In the genomic region with DNA sequence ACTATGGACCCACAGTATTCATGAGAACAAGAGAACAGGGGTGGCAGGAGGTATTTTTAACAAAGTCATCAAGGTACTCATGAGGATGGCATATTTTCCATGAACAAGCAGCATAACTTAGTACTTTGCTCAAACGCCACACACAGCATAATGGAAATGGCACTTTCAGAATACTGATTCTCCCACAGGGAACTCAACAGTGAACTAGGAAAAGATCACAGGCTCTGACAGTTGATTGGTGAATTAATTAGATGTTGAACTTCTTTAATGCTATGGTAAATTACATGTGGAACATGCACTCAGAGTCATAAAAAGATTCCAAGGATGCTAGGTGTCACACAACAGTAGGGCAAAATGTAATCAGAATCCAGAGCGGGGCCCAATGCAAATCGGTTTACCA, we compare ENCODE assay signal across 33 cellular contexts.
DNase-seq lines count a peak whose midpoint lies in the region; ATAC-seq and TF ChIP-seq lines count a peak whose summit lies in the region.
"Had no signal": no experiment of that assay in that cellular context is flagged by ENCODE, and none has a peak within 500 bp of the region (broad histone marks: within the 10 kb centered on the region; RNA-seq: fewer than 3 reads in every experiment).

No MANE protein-coding gene starts in this region.

- no peak for DNase-seq in GM23338 (ENCODE audit: low spot score)
- DNase-seq in endodermal cell: no peak
- DNase-seq in heart left ventricle: no peak
- DNase-seq: 8988T; ACHN; AML-193; BE2C; C1 segment of cervical spinal cord; Caco-2; Calu3; CD4-positive, alpha-beta memory T cell; CD4-positive, alpha-beta T cell; CD4-positive, CD25-positive, alpha-beta regulatory T cell; CD8-positive, alpha-beta memory T cell; CD8-positive, alpha-beta T cell; COR-L47; DMS 273 treated with DMSO at 0.1 percent for 48 hours; DMS153; DMS53; DMS79; DMS79 treated with DMSO at 0.1 percent for 48 hours; DND-41; EL had no signal

- H3K9me2 ChIP-seq in GM23338 (ENCODE audit: insufficient read depth) (no peaks in the 10 kb centered on the region), neural cell (ENCODE audit: insufficient read depth, low read length) (no peaks in the 10 kb centered on the region)

- TF ChIP-seq EP300 in neural cell (conservative IDR thresholded peaks at IDR 0.05; ENCODE audit: poor library complexity, severe bottlenecking): peak; percentile 51

- H3K27ac ChIP-seq in GM23338 (ENCODE audit: low read depth) (no peak overlapping the region), endodermal cell (ENCODE audit: low read depth, low read length) (no peak overlapping the region), neural cell (ENCODE audit: low read length) (peak overlapping the region; percentile 53), heart left ventricle (no peak overlapping the region)
- H3K27ac ChIP-seq: 22Rv1; A549; BLaER1; BLaER1 treated with 17β-estradiol and CSF1 and Interleukin-3, amounts not matched to agents 10 nM and 100 nM; C4-2B had no signal

- H4K20me1 ChIP-seq in GM23338 (replicated peaks; ENCODE audit: insufficient read depth) (no peaks in the 10 kb centered on the region), neural cell (ENCODE audit: insufficient read depth) (no peaks in the 10 kb centered on the region)
- H4K20me1 ChIP-seq: BLaER1; BLaER1 treated with 17β-estradiol and CSF1 and Interleukin-3, amounts not matched to agents 10 nM and 100 nM had no signal

- 94 to 97% methylated on average over 2 to 3 of the region's 3 CpGs for WGBS in endodermal cell (ENCODE audit: insufficient coverage in 1 of 2, insufficient read length in 1 of 2), 2 experiments
- WGBS in heart left ventricle, 4 donors: 70 to 76% (median 73%) methylated on average over 3 of the region's 3 CpGs

- TF ChIP-seq CTCF in GM23338 (conservative IDR thresholded peaks at IDR 0.05; ENCODE audit: low read depth in 2 of 2) (no peak), endodermal cell (conservative IDR thresholded peaks at IDR 0.05) (no peak), neural cell (IDR thresholded peaks at IDR 0.05; ENCODE audit: poor library complexity, severe bottlenecking) (no peak), heart left ventricle (IDR thresholded peaks at IDR 0.05) (no peak)

- H3K27ac Mint-ChIP-seq in GM23338: peak overlapping the region; percentile 72; the same call in 1 of the 2 replicates
- H3K27ac Mint-ChIP-seq in endodermal cell: peak overlapping the region; percentile 6
- H3K27ac Mint-ChIP-seq: B cell; CD14-positive monocyte; CD4-positive, alpha-beta memory T cell; CD4-positive, alpha-beta T cell; CD4-positive, CD25-positive, alpha-beta regulatory T cell; CD8-positive, alpha-beta memory T cell; CD8-positive, alpha-beta T cell had no signal

- no peaks in the 10 kb centered on the region for H3F3A ChIP-seq in GM23338 (replicated peaks; ENCODE audit: low read depth)
- peaks cover 9% of the 10 kb centered on the region for H3F3A ChIP-seq in neural cell (ENCODE audit: insufficient read depth, low read length, poor library complexity, severe bottlenecking)

- H3K27me3 ChIP-seq in GM23338 (ENCODE audit: insufficient read depth): no peaks in the 10 kb centered on the region
- no peaks in the 10 kb centered on the region for H3K27me3 ChIP-seq in endodermal cell (ENCODE audit: control insufficient read depth, insufficient read depth, low read length, poor library complexity, severe bottlenecking)
- H3K27me3 ChIP-seq in neural cell (ENCODE audit: insufficient read depth, low read depth, low read length): no peaks in the 10 kb centered on the region
- no peaks in the 10 kb centered on the region for H3K27me3 ChIP-seq in heart left ventricle
- H3K27me3 ChIP-seq: BE2C; BLaER1; BLaER1 treated with 17β-estradiol and CSF1 and Interleukin-3, amounts not matched to agents 10 nM and 100 nM had no signal

- H3K4me1 ChIP-seq in GM23338 (ENCODE audit: insufficient read depth): no peaks in the 10 kb centered on the region
- H3K4me1 ChIP-seq in endodermal cell (ENCODE audit: control insufficient read depth, insufficient read depth, low read length): no peaks in the 10 kb centered on the region
- H3K4me1 ChIP-seq in heart left ventricle: no peaks in the 10 kb centered on the region
- H3K4me1 ChIP-seq: A549; BLaER1; BLaER1 treated with 17β-estradiol and CSF1 and Interleukin-3, amounts not matched to agents 10 nM and 100 nM; Caco-2 had no signal

- H3K9me3 ChIP-seq in endodermal cell (ENCODE audit: control insufficient read depth, low read length) (no peaks in the 10 kb centered on the region), neural cell (ENCODE audit: low read length) (no peaks in the 10 kb centered on the region), heart left ventricle (no peaks in the 10 kb centered on the region)
- H3K9me3 ChIP-seq: A549; BE2C; BLaER1; BLaER1 treated with 17β-estradiol and CSF1 and Interleukin-3, amounts not matched to agents 10 nM and 100 nM; Caco-2 had no signal

- H3K36me3 Mint-ChIP-seq in GM23338 (ENCODE audit: low read depth) (no peaks in the 10 kb centered on the region), endodermal cell (ENCODE audit: low read depth) (no peaks in the 10 kb centered on the region)
- H3K36me3 Mint-ChIP-seq: CD14-positive monocyte; CD4-positive, alpha-beta memory T cell; CD4-positive, CD25-positive, alpha-beta regulatory T cell; CD8-positive, alpha-beta memory T cell; CD8-positive, alpha-beta T cell had no signal

- H3K4me3 ChIP-seq in GM23338: no peak overlapping the region
- H3K4me3 ChIP-seq in endodermal cell (ENCODE audit: low read length): no peak overlapping the region
- no peak overlapping the region for H3K4me3 ChIP-seq in neural cell (ENCODE audit: low read length)
- no peak overlapping the region for H3K4me3 ChIP-seq in heart left ventricle
- H3K4me3 ChIP-seq: A549; BLaER1; BLaER1 treated with 17β-estradiol and CSF1 and Interleukin-3, amounts not matched to agents 10 nM and 100 nM had no signal

- H3K36me3 ChIP-seq in GM23338 (ENCODE audit: insufficient read depth) (no peaks in the 10 kb centered on the region), endodermal cell (ENCODE audit: control insufficient read depth, insufficient read depth, low read length) (no peaks in the 10 kb centered on the region), neural cell (ENCODE audit: insufficient read depth, low read length) (no peaks in the 10 kb centered on the region), heart left ventricle (no peaks in the 10 kb centered on the region)
- H3K36me3 ChIP-seq: BE2C; BLaER1; BLaER1 treated with 17β-estradiol and CSF1 and Interleukin-3, amounts not matched to agents 10 nM and 100 nM had no signal

- H3K4me3 Mint-ChIP-seq in GM23338 (no peak overlapping the region), endodermal cell (no peak overlapping the region)
- H3K4me3 Mint-ChIP-seq: B cell; CD14-positive monocyte; CD4-positive, alpha-beta memory T cell; CD4-positive, alpha-beta T cell; CD4-positive, CD25-positive, alpha-beta regulatory T cell; CD8-positive, alpha-beta memory T cell; CD8-positive, alpha-beta T cell had no signal

- H2AFZ ChIP-seq in GM23338 (no peak overlapping the region), neural cell (ENCODE audit: low read depth, low read length) (no peak overlapping the region)

- no peaks in the 10 kb centered on the region for H3K79me2 ChIP-seq in GM23338 (replicated peaks; ENCODE audit: insufficient read depth)
- H3K79me2 ChIP-seq in neural cell (replicated peaks; ENCODE audit: insufficient read depth, low read length): no peaks in the 10 kb centered on the region

- H3K9me3 Mint-ChIP-seq in GM23338: no peaks in the 10 kb centered on the region
- no peaks in the 10 kb centered on the region for H3K9me3 Mint-ChIP-seq in endodermal cell

- no peak for TF ChIP-seq RAD21 in neural cell (conservative IDR thresholded peaks at IDR 0.05)

- no peaks in the 10 kb centered on the region for H3K27me3 Mint-ChIP-seq in GM23338 (ENCODE audit: insufficient read depth, low read depth, poor library complexity)
- no peaks in the 10 kb centered on the region for H3K27me3 Mint-ChIP-seq in endodermal cell (ENCODE audit: insufficient read depth)
- H3K27me3 Mint-ChIP-seq: B cell; CD4-positive, alpha-beta memory T cell; CD4-positive, alpha-beta T cell; CD4-positive, CD25-positive, alpha-beta regulatory T cell; CD8-positive, alpha-beta memory T cell had no signal

- H3K9ac ChIP-seq in endodermal cell (ENCODE audit: extremely low read depth, low read length, poor library complexity, severe bottlenecking) (no peak overlapping the region), neural cell (ENCODE audit: low read length) (no peak overlapping the region)
- H3K9ac ChIP-seq: BLaER1; BLaER1 treated with 17β-estradiol and CSF1 and Interleukin-3, amounts not matched to agents 10 nM and 100 nM had no signal

- H3K4me2 ChIP-seq in GM23338 (no peak overlapping the region), neural cell (ENCODE audit: low read length) (no peak overlapping the region)
- H3K4me2 ChIP-seq: A549; BLaER1; BLaER1 treated with 17β-estradiol and CSF1 and Interleukin-3, amounts not matched to agents 10 nM and 100 nM had no signal

- no peak for TF ChIP-seq POLR2A in heart left ventricle (IDR thresholded peaks at IDR 0.05)

- intact Hi-C loops in heart left ventricle (cut with DNase I): loop anchor here in 1 of 10 donors (10.0 kb wide), 1 partner anchor 47 kb away; no protein-coding TSS in a partner anchor

- H3K4me1 Mint-ChIP-seq in GM23338 (peaks cover under 1% of the 10 kb centered on the region; the same call in 1 of the 3 replicates), endodermal cell (peaks cover 12% of the 10 kb centered on the region)
- H3K4me1 Mint-ChIP-seq: B cell; CD14-positive monocyte; CD4-positive, alpha-beta memory T cell; CD4-positive, CD25-positive, alpha-beta regulatory T cell; CD8-positive, alpha-beta memory T cell had no signal

- ATAC-seq in GM23338: no peak
- ATAC-seq in GM18873 (IDR thresholded peaks at IDR 0.05; ENCODE audit: low FRiP score, unreplicated experiment): no peak
- no peak for ATAC-seq in heart left ventricle
- ATAC-seq in GM19463 (IDR thresholded peaks at IDR 0.05; ENCODE audit: unreplicated experiment): no peak
- ATAC-seq: A549; CD8-positive, alpha-beta T cell had no signal

TF ChIP-seq in GM23338, 12 proteins besides CTCF, POLR2A, EP300 and RAD21 (continues in another document):
- TF ChIP-seq POLR2AphosphoS5 (IDR thresholded peaks at IDR 0.05; ENCODE audit: low read depth): no peak
- no peak for TF ChIP-seq ZNF331 (CRISPR knock-in tag; IDR thresholded peaks at IDR 0.05; ENCODE audit: low read depth)
- no peak for TF ChIP-seq STAT1 (IDR thresholded peaks at IDR 0.05; ENCODE audit: unreplicated experiment)
- no peak for TF ChIP-seq EZH2 (IDR thresholded peaks at IDR 0.05; ENCODE audit: low read depth, unreplicated experiment)

TF ChIP-seq in neural cell, 6 proteins besides CTCF, POLR2A, EP300 and RAD21 (continues in another document):
- TF ChIP-seq EZH2 (IDR thresholded peaks at IDR 0.05; ENCODE audit: borderline replicate concordance, insufficient read depth, low read length, poor library complexity, severe bottlenecking): no peak
- TF ChIP-seq MXI1 (conservative IDR thresholded peaks at IDR 0.05; ENCODE audit: poor library complexity, severe bottlenecking): no peak
